In the genomic region with DNA sequence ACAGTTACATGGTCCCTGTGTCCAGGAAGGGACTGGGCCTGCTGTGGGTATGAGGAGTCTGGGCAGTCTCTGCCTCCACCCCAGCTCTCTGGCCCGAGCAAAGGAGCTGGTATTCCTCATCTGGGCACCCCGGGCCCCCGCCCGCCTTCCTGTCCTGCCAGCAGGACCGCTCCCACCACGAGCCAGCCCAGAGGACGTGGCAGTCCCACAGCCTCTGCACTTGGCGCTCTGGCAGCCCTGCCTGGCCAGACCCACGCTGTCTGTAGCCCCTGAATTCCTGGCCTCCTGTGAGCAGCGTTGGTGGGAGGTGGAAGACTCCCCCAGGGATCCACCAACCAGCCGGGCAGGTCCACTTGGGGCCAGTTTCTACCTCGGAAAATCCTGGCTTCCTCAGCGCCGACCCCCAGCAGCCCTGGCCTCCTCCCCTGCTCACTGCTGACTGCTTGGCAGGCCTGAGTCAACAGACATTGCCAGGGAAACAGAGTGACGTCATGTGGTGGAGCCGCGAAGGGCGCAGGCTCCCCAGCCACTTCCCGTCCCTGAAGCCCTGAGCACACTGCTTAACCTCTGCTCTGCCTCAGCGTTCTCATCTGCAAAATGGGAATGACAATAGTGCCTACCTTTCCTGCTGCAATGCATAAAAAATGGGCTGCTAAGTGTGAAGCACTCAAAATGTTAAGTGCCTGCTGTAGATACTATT, we compare ENCODE assay signal across 8 cellular contexts. TPM values are rescaled to one million over a fixed set of nuclear protein-coding genes. Genes with fewer than 3 reads are reported as not detected.
A peak's percentile ranks its signal among the peaks of the same experiment; 100 is the strongest.
DNase-seq lines count a peak whose midpoint lies in the region; ATAC-seq and TF ChIP-seq lines count a peak whose summit lies in the region.

No MANE protein-coding gene starts in this region.

- no peak for TF ChIP-seq CTCF in GM10266 (IDR thresholded peaks at IDR 0.05; ENCODE audit: control insufficient read depth, insufficient read depth, low read depth, missing control alignments)
- no peak for TF ChIP-seq CTCF in right lobe of liver (IDR thresholded peaks at IDR 0.05)

- H3K27ac ChIP-seq in cingulate gyrus (ENCODE audit: low read depth, low read length) = peak overlapping the region; percentile 80
- H3K27ac ChIP-seq in right lobe of liver = peak overlapping the region; percentile 79 to 82 (median 81)

- intact Hi-C loops in right lobe of liver (cut with DNase I) = loop anchor here in 1 of 2 donors (10.0 kb wide), 1 partner anchor 333 kb away; no protein-coding TSS in a partner anchor

- no peaks in the 10 kb centered on the region for H3K9me3 ChIP-seq in right lobe of liver

- DNase-seq in GM10266 (ENCODE audit: extremely low spot score) (peak; percentile 77), NCI-H1436 (lab: John Stamatoyannopoulos, UW) (peak; percentile 76), right lobe of liver (peak; percentile 81 to 91 (median 88)), GM19238 (ENCODE audit: insufficient read length, low spot score) (no peak)
- peak; percentile 55 for DNase-seq in activated CD4-positive, alpha-beta T cell treated with anti-CD3 and anti-CD28 coated beads for 48 hours
- peak in 2 of 3 experiments; percentile 30 to 44 for DNase-seq in stimulated activated CD4-positive, alpha-beta T cell treated with anti-CD3 and anti-CD28 coated beads, TNF-alpha, amount 100 ng/mL, for 24 hours (ENCODE audit: low read depth in 3 of 3)

- peak; percentile 48 for TF ChIP-seq POLR2A in right lobe of liver (IDR thresholded peaks at IDR 0.05)

- no peaks in the 10 kb centered on the region for H3K36me3 ChIP-seq in right lobe of liver

- 36% methylated on average over 14 of the region's 20 CpGs for WGBS in right lobe of liver (ENCODE audit: insufficient coverage, low coverage, low lambda C conversion rate, missing lambda C conversion rate)

- H3K4me3 ChIP-seq in right lobe of liver = peak overlapping the region; percentile 9 to 41 (median 14)

- peaks cover 0 to 16% (median 5%) of the 10 kb centered on the region in 4 donors for H3K4me1 ChIP-seq in right lobe of liver

- H3K27me3 ChIP-seq in right lobe of liver = no peaks in the 10 kb centered on the region

- ATAC-seq in right lobe of liver (peak; percentile 78 to 85 (median 82)), GM21786 (IDR thresholded peaks at IDR 0.05; ENCODE audit: unreplicated experiment) (no peak)

RNA-seq across cellular contexts. Expression of gene LIMK1, which starts 21.6 kb away (rescaled TPM):
- 1 to 10 TPM; 3.1 to 9.9 (median 5.8) TPM for total RNA-seq in right lobe of liver

RNA-seq across cellular contexts. Expression of gene ELN, which starts 34.0 kb away (rescaled TPM):
- 10 to 100 TPM in 1 of 6 experiments, 1 to 10 TPM in 5; 3.0 to 11.7 (median 5.3) TPM for total RNA-seq in right lobe of liver
